Comparison of ENCODE assay signal across 11 cellular contexts in the genomic region with DNA sequence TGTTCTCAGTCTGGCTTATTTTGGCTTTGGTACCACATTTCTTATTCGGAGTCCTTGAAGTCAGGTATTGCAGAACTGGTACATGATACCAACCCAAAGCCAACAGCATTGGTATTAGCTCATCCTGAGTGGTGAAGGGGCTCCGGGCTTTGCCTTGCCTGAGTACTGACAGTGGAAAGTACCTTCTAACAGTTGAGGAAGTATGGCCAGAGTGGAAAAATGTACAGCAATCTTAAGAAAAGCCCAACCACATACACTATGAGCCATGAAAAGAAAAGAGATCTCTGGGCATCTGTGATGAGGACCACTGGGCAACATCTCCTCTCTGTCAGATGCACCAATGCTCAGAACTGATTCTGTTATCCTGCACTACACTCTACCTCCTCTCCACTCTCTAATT. TPM values are rescaled to one million over a fixed set of nuclear protein-coding genes. Genes with fewer than 3 reads are reported as not detected.
DNase-seq lines count a peak whose midpoint lies in the region; ATAC-seq lines count a peak whose summit lies in the region.
"Had no signal": no experiment of that assay in that cellular context is flagged by ENCODE, and none has a peak within 500 bp of the region (broad histone marks: within the 10 kb centered on the region; RNA-seq: fewer than 3 reads in every experiment).

No MANE protein-coding gene starts in this region.

- no peak overlapping the region for H4K91ac ChIP-seq in trophoblast cell (ENCODE audit: low read depth, low read length)

- H3K4me1 Mint-ChIP-seq in activated CD4-positive, alpha-beta T cell treated with anti-CD3 and anti-CD28 coated beads for 36 hours = peaks cover 90% of the 10 kb centered on the region

- H3K27ac Mint-ChIP-seq in activated CD4-positive, alpha-beta T cell treated with anti-CD3 and anti-CD28 coated beads for 36 hours = peak overlapping the region; percentile 85

- H3K36me3 Mint-ChIP-seq in activated CD4-positive, alpha-beta T cell treated with anti-CD3 and anti-CD28 coated beads for 36 hours (ENCODE audit: low read depth) = peaks cover 85% of the 10 kb centered on the region

- H3K18ac ChIP-seq in trophoblast cell (ENCODE audit: low read length) = no peak overlapping the region

- DNase-seq in activated CD4-positive, alpha-beta T cell treated with anti-CD3 and anti-CD28 coated beads for 36 hours = peak; percentile 60
- DNase-seq in activated CD4-positive, alpha-beta T cell treated with anti-CD3 and anti-CD28 coated beads for 4 hours = no peak
- DNase-seq in T follicular helper cell (ENCODE audit: low read depth) (peak; percentile 15), trophoblast cell (peak; percentile 29 to 32), HK-2 (ENCODE audit: unreplicated experiment) (no peak), cerebellar nuclear complex (lab: John Stamatoyannopoulos, UW) (no peak), SHP77 (lab: John Stamatoyannopoulos, UW) (no peak)

- no peak overlapping the region for H3K14ac ChIP-seq in trophoblast cell (ENCODE audit: low read length)

- intact Hi-C loops in activated CD4-positive, alpha-beta T cell treated with anti-CD3 and anti-CD28 coated beads for 36 hours (cut with DNase I, micrococcal nuclease) = loop anchor here in 1 of 2 experiments (10.0 kb wide), 1 partner anchor 839 kb away; no protein-coding TSS in a partner anchor

- CTCF ChIA-PET in activated CD4-positive, alpha-beta T cell treated with anti-CD3 and anti-CD28 coated beads for 36 hours (lab: Charles Lee) = interaction anchor here (0.6 to 8.3 kb wide), 5 partner anchors 8 to 176 kb away, joined by 3 to 69 read pairs (median 3); a partner anchor contains a TSS

- H2BK120ac ChIP-seq in trophoblast cell (ENCODE audit: insufficient read depth, low read length, poor library complexity) = no peak overlapping the region

- H3K4me3 ChIP-seq in trophoblast cell (ENCODE audit: low read depth, low read length) = no peak overlapping the region
- H3K4me3 ChIP-seq: cardiac muscle cell had no signal

- peak overlapping the region; percentile 94 for H3K4ac ChIP-seq in trophoblast cell (ENCODE audit: low read depth, low read length)

- no peak overlapping the region for H3K27ac ChIP-seq in trophoblast cell (ENCODE audit: low read depth, low read length)
- H3K27ac ChIP-seq: cardiac muscle cell, VCaP had no signal

- no peak overlapping the region for H2AK5ac ChIP-seq in trophoblast cell (ENCODE audit: low read length)

- ATAC-seq in activated CD4-positive, alpha-beta T cell treated with anti-CD3 and anti-CD28 coated beads for 36 hours = peak; percentile 43
- peak; percentile 45 for ATAC-seq in HG02852 (IDR thresholded peaks at IDR 0.05; ENCODE audit: unreplicated experiment)

- H3K4me1 ChIP-seq in trophoblast cell (ENCODE audit: control insufficient read depth in 1 of 2, insufficient read depth in 2 of 2, low read length in 2 of 2) = peaks cover 11 to 25% of the 10 kb centered on the region in 2 experiments

- no peak overlapping the region for H4K12ac ChIP-seq in trophoblast cell (ENCODE audit: low read depth, low read length)

- no peak overlapping the region for H3K4me2 ChIP-seq in trophoblast cell (ENCODE audit: low read length)

- H3K4me3 Mint-ChIP-seq in activated CD4-positive, alpha-beta T cell treated with anti-CD3 and anti-CD28 coated beads for 36 hours = peak overlapping the region; percentile 67

- peak overlapping the region; percentile 17 for H3K23ac ChIP-seq in trophoblast cell (ENCODE audit: low read length)

- POLR2A ChIA-PET in activated CD4-positive, alpha-beta T cell treated with anti-CD3 and anti-CD28 coated beads for 36 hours (lab: Charles Lee) = interaction anchor here (1.6 kb wide), 1 partner anchor 8 kb away, joined by 5 read pairs; no protein-coding TSS in a partner anchor

- H3K79me2 ChIP-seq in trophoblast cell (ENCODE audit: control insufficient read depth, insufficient read depth, low read length, poor library complexity) = peaks cover 16% of the 10 kb centered on the region

- H2BK12ac ChIP-seq in trophoblast cell (ENCODE audit: low read length) = no peak overlapping the region

- H4K8ac ChIP-seq in trophoblast cell (ENCODE audit: low read depth, low read length) = no peak overlapping the region

- no CpG with 5 or more reads among the region's 2 CpGs for WGBS in trophoblast cell (ENCODE audit: extremely low coverage, insufficient coverage, insufficient read length)

- H3K79me1 ChIP-seq in trophoblast cell (ENCODE audit: low read length) = peaks cover 3% of the 10 kb centered on the region

- H2BK5ac ChIP-seq in trophoblast cell (ENCODE audit: low read depth, low read length, poor library complexity) = no peak overlapping the region

- no peaks in the 10 kb centered on the region for H3K27me3 ChIP-seq in trophoblast cell (ENCODE audit: insufficient read depth, low read length)
- H3K27me3 ChIP-seq: cardiac muscle cell had no signal

- H3K9me3 Mint-ChIP-seq in activated CD4-positive, alpha-beta T cell treated with anti-CD3 and anti-CD28 coated beads for 36 hours (ENCODE audit: low read depth) = no peaks in the 10 kb centered on the region

- H3K36me3 ChIP-seq in trophoblast cell (ENCODE audit: control insufficient read depth in 1 of 2, insufficient read depth in 2 of 2, low read length in 2 of 2) = peaks cover 12 to 14% of the 10 kb centered on the region in 2 experiments
- H3K36me3 ChIP-seq: cardiac muscle cell had no signal

- no peak overlapping the region for H2AFZ ChIP-seq in trophoblast cell (ENCODE audit: insufficient read depth, low read length, poor library complexity)

- no peak overlapping the region for H3K9ac ChIP-seq in trophoblast cell (ENCODE audit: low read length)

- no peaks in the 10 kb centered on the region for H3K9me3 ChIP-seq in trophoblast cell (ENCODE audit: insufficient read depth, low read depth, low read length)

- H3K27me3 Mint-ChIP-seq in activated CD4-positive, alpha-beta T cell treated with anti-CD3 and anti-CD28 coated beads for 36 hours = no peaks in the 10 kb centered on the region

RNA-seq across cellular contexts. Expression of a gene that starts 8.3 kb away (rescaled TPM):
- 1,000 to 10,000 TPM; 1,060 to 1,089 TPM for total RNA-seq in activated CD4-positive, alpha-beta T cell treated with anti-CD3 and anti-CD28 coated beads for 36 hours
- polyA plus RNA-seq in trophoblast cell (2013) = 398 and 413 TPM in 2 replicates

RNA-seq across cellular contexts. Expression of a gene that starts 38.1 kb away (rescaled TPM):
- under 1 TPM; 0.50 to 0.67 TPM for total RNA-seq in activated CD4-positive, alpha-beta T cell treated with anti-CD3 and anti-CD28 coated beads for 36 hours
- 0.19 and 0.24 TPM in 2 replicates for polyA plus RNA-seq in trophoblast cell (2013)
- polyA plus RNA-seq: neural cell had no signal

Comparison
In these comparisons a context has a peak if more than half of its experiments do, and no peak if none do; other contexts are left out.
1. DNase-seq: peak in activated CD4-positive, alpha-beta T cell treated with anti-CD3 and anti-CD28 coated beads for 36 hours (single experiment), T follicular helper cell (single experiment) and trophoblast cell (2 of 2); none in activated CD4-positive, alpha-beta T cell treated with anti-CD3 and anti-CD28 coated beads for 4 hours (0 of 2), HK-2 (single experiment), cerebellar nuclear complex (0 of 2) and SHP77 (0 of 2).